11 cellular contexts compared by ENCODE assay signal in genomic region chr7:40288827-40289226, GRCh38.
"Had no signal": no experiment of that assay in that cellular context is flagged by ENCODE, and none has a peak within 500 bp of the region (broad histone marks: within the 10 kb centered on the region; RNA-seq: fewer than 3 reads in every experiment).

No MANE protein-coding gene starts in this region.

- H3K4me1 Mint-ChIP-seq: immature natural killer cell, neural progenitor cell had no signal

- DNase-seq: activated CD4-positive, alpha-beta T cell treated with anti-CD3 and anti-CD28 coated beads, Interleukin-2, amount 50 U/mL, for 4 hours; activated naive CD4-positive, alpha-beta T cell treated with Interleukin-2 at 50 U/mL for 16 hours; activated T-cell treated with anti-CD3 and anti-CD28 coated beads, Interleukin-2, amount 50 U/mL, for 72 hours; immature natural killer cell; midbrain; ovary; stimulated activated CD4-positive, alpha-beta T cell treated with anti-CD3 and anti-CD28 coated beads, Interleukin-15, amount 100 ng/mL, for 24 hours; stimulated activated CD4-positive, alpha-beta T cell treated with anti-CD3 and anti-CD28 coated beads, Interleukin-4, amount 100 ng/mL, for 24 hours; upper lobe of left lung had no signal

- H3K36me3 Mint-ChIP-seq: immature natural killer cell, neural progenitor cell had no signal

- ATAC-seq: activated T-cell treated with anti-CD3 and anti-CD28 coated beads, Interleukin-2, amount 50 U/mL, for 72 hours had no signal

- H3K27me3 Mint-ChIP-seq: stimulated activated naive CD8-positive, alpha-beta T cell treated with anti-CD3 and anti-CD28 coated beads, Interleukin-15, Interleukin-2, amounts not matched to agents 100 ng/mL and 50 ng/mL, for 24 hours had no signal

- H3K27ac Mint-ChIP-seq: activated T-cell treated with anti-CD3 and anti-CD28 coated beads, Interleukin-2, amount 50 U/mL, for 72 hours; immature natural killer cell; neural progenitor cell; stimulated activated naive CD8-positive, alpha-beta T cell treated with anti-CD3 and anti-CD28 coated beads, Interleukin-15, Interleukin-2, amounts not matched to agents 100 ng/mL and 50 ng/mL, for 24 hours had no signal

- H3K9me3 Mint-ChIP-seq: activated T-cell treated with anti-CD3 and anti-CD28 coated beads, Interleukin-2, amount 50 U/mL, for 72 hours; immature natural killer cell; neural progenitor cell; stimulated activated naive CD8-positive, alpha-beta T cell treated with anti-CD3 and anti-CD28 coated beads, Interleukin-15, Interleukin-2, amounts not matched to agents 100 ng/mL and 50 ng/mL, for 24 hours had no signal

- H3K4me3 Mint-ChIP-seq: activated T-cell treated with anti-CD3 and anti-CD28 coated beads, Interleukin-2, amount 50 U/mL, for 72 hours; immature natural killer cell; neural progenitor cell; stimulated activated naive CD8-positive, alpha-beta T cell treated with anti-CD3 and anti-CD28 coated beads, Interleukin-15, Interleukin-2, amounts not matched to agents 100 ng/mL and 50 ng/mL, for 24 hours had no signal
